ENCODE assay signal across 17 cellular contexts in the genomic region with DNA sequence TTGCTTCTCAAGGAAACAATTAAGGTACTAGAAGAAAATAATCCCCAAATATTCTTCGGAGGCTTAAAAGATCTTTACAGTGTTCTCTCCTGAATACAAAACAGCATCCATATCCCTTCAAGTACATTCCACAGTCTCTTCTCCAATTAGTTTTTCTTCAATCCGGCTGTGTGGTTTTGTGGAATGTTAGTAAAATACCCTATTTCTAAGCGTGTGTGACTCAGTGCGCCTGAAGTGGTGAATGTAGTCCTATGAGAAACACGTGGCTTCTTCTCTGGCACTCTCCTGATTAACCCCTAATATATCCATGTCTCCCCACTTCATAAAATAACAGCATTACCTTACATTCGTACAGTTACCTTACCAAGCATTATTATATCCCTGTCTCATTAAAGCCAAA.
"Had no signal": no experiment of that assay in that cellular context is flagged by ENCODE, and none has a peak within 500 bp of the region (broad histone marks: within the 10 kb centered on the region; RNA-seq: fewer than 3 reads in every experiment).

No MANE protein-coding gene starts in this region.

- FAIRE-seq: bronchial epithelial cell had no signal

- H3K27me3 Mint-ChIP-seq: stimulated activated memory B cell treated with anti-CD40 and anti-IgM and Interleukin-4, amounts not matched to agents 10 μg/mL and 1 μg/mL and 100 μg/mL, for 72 hours had no signal

- H3K4me3 Mint-ChIP-seq: activated CD4-positive, alpha-beta memory T cell treated with anti-CD3 and anti-CD28 coated beads for 36 hours; activated CD8-positive, alpha-beta memory T cell treated with anti-CD3 and anti-CD28 coated beads, Interleukin-2, amount 10 ng/mL, durations not matched to agents 7 days and 5 days; activated naive CD8-positive, alpha-beta T cell; activated T-cell treated with anti-CD3 and anti-CD28 coated beads, Interleukin-2, amount 50 U/mL, for 24 hours; naive B cell; stimulated activated memory B cell treated with anti-CD40 and anti-IgM and Interleukin-4, amounts not matched to agents 10 μg/mL and 1 μg/mL and 100 μg/mL, for 72 hours had no signal

- H3K4me1 Mint-ChIP-seq: activated CD8-positive, alpha-beta memory T cell treated with anti-CD3 and anti-CD28 coated beads, Interleukin-2, amount 10 ng/mL, durations not matched to agents 7 days and 5 days; naive B cell; stimulated activated memory B cell treated with anti-CD40 and anti-IgM and Interleukin-4, amounts not matched to agents 10 μg/mL and 1 μg/mL and 100 μg/mL, for 72 hours had no signal

- H3K9me3 Mint-ChIP-seq: activated CD4-positive, alpha-beta memory T cell treated with anti-CD3 and anti-CD28 coated beads for 36 hours; activated T-cell treated with anti-CD3 and anti-CD28 coated beads, Interleukin-2, amount 50 U/mL, for 24 hours; naive B cell; stimulated activated memory B cell treated with anti-CD40 and anti-IgM and Interleukin-4, amounts not matched to agents 10 μg/mL and 1 μg/mL and 100 μg/mL, for 72 hours had no signal

- ATAC-seq: activated CD8-positive, alpha-beta memory T cell treated with anti-CD3 and anti-CD28 coated beads, Interleukin-2, amount 10 ng/mL, durations not matched to agents 7 days and 5 days; left lobe of liver; sciatic nerve; stimulated activated memory B cell treated with anti-CD40 and anti-IgM and Interleukin-4, amounts not matched to agents 10 μg/mL and 1 μg/mL and 100 μg/mL, for 72 hours had no signal

- H3K27ac Mint-ChIP-seq: activated CD4-positive, alpha-beta memory T cell treated with anti-CD3 and anti-CD28 coated beads for 36 hours; activated CD8-positive, alpha-beta memory T cell treated with anti-CD3 and anti-CD28 coated beads, Interleukin-2, amount 10 ng/mL, durations not matched to agents 7 days and 5 days; activated naive CD8-positive, alpha-beta T cell; activated T-cell treated with anti-CD3 and anti-CD28 coated beads, Interleukin-2, amount 50 U/mL, for 24 hours; naive B cell; stimulated activated memory B cell treated with anti-CD40 and anti-IgM and Interleukin-4, amounts not matched to agents 10 μg/mL and 1 μg/mL and 100 μg/mL, for 72 hours had no signal

- H3K4me3 ChIP-seq: ovary had no signal

- H3K36me3 Mint-ChIP-seq: activated CD4-positive, alpha-beta memory T cell treated with anti-CD3 and anti-CD28 coated beads for 36 hours; activated CD8-positive, alpha-beta memory T cell treated with anti-CD3 and anti-CD28 coated beads, Interleukin-2, amount 10 ng/mL, durations not matched to agents 7 days and 5 days; activated naive CD8-positive, alpha-beta T cell; naive B cell; stimulated activated memory B cell treated with anti-CD40 and anti-IgM and Interleukin-4, amounts not matched to agents 10 μg/mL and 1 μg/mL and 100 μg/mL, for 72 hours had no signal

- H3K36me3 ChIP-seq: ovary had no signal

- H3K9me3 ChIP-seq: ovary had no signal

- H3K27me3 ChIP-seq: ovary had no signal

- H3K27ac ChIP-seq: epithelial cell of prostate, ovary, VCaP had no signal

- DNase-seq: activated CD4-positive, alpha-beta memory T cell treated with anti-CD3 and anti-CD28 coated beads for 36 hours; activated CD4-positive, alpha-beta T cell treated with anti-CD3 and anti-CD28 coated beads for 1 hour; activated CD8-positive, alpha-beta memory T cell treated with anti-CD3 and anti-CD28 coated beads, Interleukin-2, amount 10 ng/mL, durations not matched to agents 7 days and 5 days; activated effector memory CD4-positive, alpha-beta T cell treated with anti-CD3 and anti-CD28 coated beads, Interleukin-2, amount 50 U/mL, for 16 hours; activated T-cell treated with anti-CD3 and anti-CD28 coated beads, Interleukin-2, amount 50 U/mL, for 24 hours; dermis blood vessel endothelial cell; islet precursor cell; naive B cell; ovary; stimulated activated CD4-positive, alpha-beta T cell treated with anti-CD3 and anti-CD28 coated beads, Interleukin-12 subunit alpha, Interleukin-12 subunit beta, amount 100 ng/mL, for 4 hours had no signal
